ENCODE assay signal across 27 cellular contexts in the genomic region with DNA sequence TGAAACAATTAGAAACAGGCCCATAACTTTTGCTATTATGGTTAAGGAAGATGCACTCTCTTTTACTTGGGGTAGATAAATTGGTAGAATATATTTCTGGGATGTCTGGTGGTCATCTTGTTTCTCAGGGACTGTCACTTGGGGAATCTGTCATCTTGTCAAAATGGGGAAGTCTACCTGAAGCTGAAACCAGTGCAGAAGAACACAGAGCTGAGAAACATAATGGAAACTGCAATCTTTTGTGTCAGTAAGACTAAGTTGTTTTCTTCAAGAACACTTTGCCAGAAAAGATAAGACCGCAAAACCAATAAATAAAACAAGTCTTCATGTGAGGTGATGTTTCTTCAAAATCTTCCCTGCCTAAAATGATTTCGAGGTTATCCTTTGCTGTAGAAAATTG.
"Had no signal": no experiment of that assay in that cellular context is flagged by ENCODE, and none has a peak within 500 bp of the region (broad histone marks: within the 10 kb centered on the region; RNA-seq: fewer than 3 reads in every experiment).

No MANE protein-coding gene starts in this region.

- H3K36me3 ChIP-seq: neural progenitor cell, right atrium auricular region, stomach, tibial artery, upper lobe of right lung had no signal

- H3K9me3 ChIP-seq: right atrium auricular region, stomach, tibial artery, upper lobe of right lung had no signal

- H3K27me3 ChIP-seq: neural progenitor cell, right atrium auricular region, stomach, tibial artery, upper lobe of right lung had no signal

- H3K9ac ChIP-seq: neural progenitor cell, parathyroid adenoma had no signal

- ATAC-seq: activated CD8-positive, alpha-beta T cell treated with anti-CD3 and anti-CD28 coated beads for 36 hours; activated naive CD4-positive, alpha-beta T cell treated with anti-CD3 and anti-CD28 coated beads, Interleukin-2, amount 50 U/mL, for 72 hours; esophagus mucosa; left colon; naive thymus-derived CD4-positive, alpha-beta T cell; stimulated activated naive B cell treated with anti-CD40 and anti-IgM and Interleukin-4, amounts not matched to agents 10 μg/mL and 1 μg/mL and 100 μg/mL, for 72 hours; upper lobe of right lung had no signal

- DNase-seq: activated CD4-positive, alpha-beta T cell treated with anti-CD3 and anti-CD28 coated beads for 1 hour; activated CD4-positive, alpha-beta T cell treated with anti-CD3 and anti-CD28 coated beads, Interleukin-2, amount 50 U/mL, for 1 hour; activated CD8-positive, alpha-beta T cell treated with anti-CD3 and anti-CD28 coated beads for 36 hours; activated T-cell treated with anti-CD3 and anti-CD28 coated beads, Interleukin-2, amount 50 U/mL, for 48 hours; endodermal cell; foreskin fibroblast; head of caudate nucleus; hippocampal formation; immature natural killer cell; kidney; left colon; mammary epithelial cell; midbrain; naive thymus-derived CD4-positive, alpha-beta T cell; occipital lobe; stimulated activated CD4-positive, alpha-beta T cell treated with anti-CD3 and anti-CD28 coated beads, Interleukin-1b, Interleukin-23, amount 100 ng/mL, for 48 hours; stimulated activated naive B cell treated with anti-CD40 and anti-IgM and Interleukin-4, amounts not matched to agents 10 μg/mL and 1 μg/mL and 100 μg/mL, for 72 hours; stomach; T-helper 9 cell; tibial artery; upper lobe of right lung had no signal

- H3K79me2 ChIP-seq: parathyroid adenoma had no signal

- H3K4me2 ChIP-seq: neural progenitor cell, smooth muscle cell had no signal

- H3K4me1 ChIP-seq: parathyroid adenoma, right atrium auricular region, upper lobe of right lung had no signal

- H3K4me3 ChIP-seq: neural progenitor cell, right atrium auricular region, smooth muscle cell, stomach, tibial artery, upper lobe of right lung had no signal

- H3K27ac ChIP-seq: neural progenitor cell, parathyroid adenoma, right atrium auricular region, stomach, tibial artery, upper lobe of right lung had no signal

- H2AFZ ChIP-seq: neural progenitor cell, parathyroid adenoma had no signal
